28 cellular contexts compared by ENCODE assay signal in genomic region chr7:132708501-132708900, GRCh38.
"Had no signal": no experiment of that assay in that cellular context is flagged by ENCODE, and none has a peak within 500 bp of the region (broad histone marks: within the 10 kb centered on the region; RNA-seq: fewer than 3 reads in every experiment).

No MANE protein-coding gene starts in this region.

- H3K4me1 Mint-ChIP-seq: mesothelial cell of epicardium, nephron had no signal

- H3K4me3 ChIP-seq: heart left ventricle, left ventricle myocardium inferior, lung, pancreas, prostate gland, sigmoid colon, smooth muscle cell, suprapubic skin, thoracic aorta, tibial artery, upper lobe of right lung had no signal

- H3K4me2 ChIP-seq: smooth muscle cell had no signal

- H3K27me3 ChIP-seq: heart left ventricle, pancreas, sigmoid colon, suprapubic skin, tibial artery, upper lobe of right lung had no signal

- H3K4me1 ChIP-seq: heart left ventricle, left ventricle myocardium inferior, pancreas, prostate gland, sigmoid colon, suprapubic skin, tibial artery, upper lobe of right lung had no signal

- H3K9me3 Mint-ChIP-seq: mesothelial cell of epicardium; naive thymus-derived CD8-positive, alpha-beta T cell; nephron; neural crest cell; stimulated activated naive CD8-positive, alpha-beta T cell treated with anti-CD3 and anti-CD28 coated beads, Interleukin-15, Interleukin-2, amounts not matched to agents 100 ng/mL and 50 ng/mL, for 24 hours had no signal

- H3K4me3 Mint-ChIP-seq: mesothelial cell of epicardium; naive thymus-derived CD8-positive, alpha-beta T cell; nephron; neural crest cell; stimulated activated naive CD8-positive, alpha-beta T cell treated with anti-CD3 and anti-CD28 coated beads, Interleukin-15, Interleukin-2, amounts not matched to agents 100 ng/mL and 50 ng/mL, for 24 hours had no signal

- DNase-seq: heart left ventricle; hypothalamus; islet precursor cell; left ventricle myocardium inferior; mesendoderm; naive thymus-derived CD8-positive, alpha-beta T cell; nucleus accumbens; pancreas; posterior cingulate gyrus; retina; right cardiac atrium; sigmoid colon; stimulated activated CD4-positive, alpha-beta T cell treated with anti-CD3 and anti-CD28 coated beads, Interleukin-15, amount 100 ng/mL, for 24 hours; stimulated activated CD4-positive, alpha-beta T cell treated with anti-CD3 and anti-CD28 coated beads, Interleukin-2, amount 100 ng/mL, for 24 hours; stimulated activated CD4-positive, alpha-beta T cell treated with anti-CD3 and anti-CD28 coated beads, Interleukin-4, amount 100 ng/mL, for 1 hour; stimulated activated naive CD4-positive, alpha-beta T cell; tibial artery; trophoblast cell; upper lobe of right lung had no signal

- H3K36me3 ChIP-seq: heart left ventricle, left ventricle myocardium inferior, pancreas, prostate gland, sigmoid colon, suprapubic skin, thoracic aorta, tibial artery, upper lobe of right lung had no signal

- H3K27ac ChIP-seq: heart left ventricle, left ventricle myocardium inferior, pancreas, prostate gland, sigmoid colon, suprapubic skin, thoracic aorta, tibial artery, upper lobe of right lung had no signal

- H3K27ac Mint-ChIP-seq: mesothelial cell of epicardium; nephron; stimulated activated naive CD8-positive, alpha-beta T cell treated with anti-CD3 and anti-CD28 coated beads, Interleukin-15, Interleukin-2, amounts not matched to agents 100 ng/mL and 50 ng/mL, for 24 hours had no signal

- ATAC-seq: heart left ventricle; naive thymus-derived CD8-positive, alpha-beta T cell; pancreas; right cardiac atrium; upper lobe of right lung had no signal

- H3K9me3 ChIP-seq: heart left ventricle, left ventricle myocardium inferior, pancreas, prostate gland, sigmoid colon, suprapubic skin, thoracic aorta, tibial artery, upper lobe of right lung had no signal

- H3K36me3 Mint-ChIP-seq: mesothelial cell of epicardium; naive thymus-derived CD8-positive, alpha-beta T cell had no signal
